ENCODE assay signal across 8 cellular contexts in genomic region chr14:23352506-23353432, GRCh38. TPM values are rescaled to one million over a fixed set of nuclear protein-coding genes. Genes with fewer than 3 reads are reported as not detected.
A peak's percentile ranks its signal among the peaks of the same experiment; 100 is the strongest.
DNase-seq lines count a peak whose midpoint lies in the region; ATAC-seq lines count a peak whose summit lies in the region.

SLC22A17 (minus strand) TSS chr14:23352887.

- H3K9ac ChIP-seq in skeletal muscle tissue (ENCODE audit: low read depth in 1 of 3, low read length in 3 of 3), result peak within 1 kb of the TSS; percentile 20 to 45 (median 32)

- no peak for ATAC-seq in HG03565 (IDR thresholded peaks at IDR 0.05; ENCODE audit: unreplicated experiment)
- ATAC-seq in HG03039 (IDR thresholded peaks at IDR 0.05; ENCODE audit: unreplicated experiment), result no peak

- no peak within 1 kb of the TSS for H3K27ac ChIP-seq in skeletal muscle tissue (ENCODE audit: low read depth, low read length)

- peaks cover 9 to 12% (median 11%) of the 10 kb centered on the region in 3 donors for H3K4me1 ChIP-seq in skeletal muscle tissue (ENCODE audit: control insufficient read depth in 3 of 3, insufficient read depth in 3 of 3, low read length in 3 of 3)

- no peaks in the 10 kb centered on the region for H3K9me3 ChIP-seq in skeletal muscle tissue (ENCODE audit: control insufficient read depth in 3 of 3, low read length in 3 of 3)

- H3K27me3 ChIP-seq in skeletal muscle tissue (ENCODE audit: control insufficient read depth in 3 of 3, insufficient read depth in 3 of 3, low read length in 3 of 3), result peaks cover 22 to 45% (median 45%) of the 10 kb centered on the region in 3 donors

- H3K4me3 ChIP-seq in skeletal muscle tissue (ENCODE audit: low read length in 3 of 3), result peak within 1 kb of the TSS; percentile 56 to 66 (median 59)

- no peaks in the 10 kb centered on the region for H3K36me3 ChIP-seq in skeletal muscle tissue (ENCODE audit: control insufficient read depth in 3 of 3, insufficient read depth in 3 of 3, low read length in 3 of 3)

- DNase-seq in CMK (ENCODE audit: low read depth) (peak; percentile 45), NCI-H1417 treated with DMSO at 0.1 percent for 48 hours (lab: John Stamatoyannopoulos, UW) (peak; percentile 34), cerebellar cortex (ENCODE audit: low spot score) (peak; percentile 95), inferior parietal cortex (ENCODE audit: extremely low spot score) (peak; percentile 89)
- peak in 3 of 4 experiments; percentile 9 to 24 (median 14) for DNase-seq in activated CD4-positive, CD25-positive, alpha-beta regulatory T cell (lab: John Stamatoyannopoulos, UW)

RNA-seq across cellular contexts. Expression of gene SLC22A17, which starts in this region (rescaled TPM):
- 12.5 TPM for total RNA-seq in skeletal muscle tissue

Comparison
In these comparisons a context has a peak if more than half of its experiments do, and no peak if none do; other contexts are left out.
1. DNase-seq: peak in every context shown above with its lines; median percentile 95 in cerebellar cortex; 89 in inferior parietal cortex; 45 in CMK; 34 in NCI-H1417 treated with DMSO at 0.1 percent for 48 hours; 14 in activated CD4-positive, CD25-positive, alpha-beta regulatory T cell.